In genomic region chr19:470701-471100, GRCh38 we compare ENCODE assay signal across 30 cellular contexts. TPM values are rescaled to one million over a fixed set of nuclear protein-coding genes. Genes with fewer than 3 reads are reported as not detected.
"Had no signal": no experiment of that assay in that cellular context is flagged by ENCODE, and none has a peak within 500 bp of the region (broad histone marks: within the 10 kb centered on the region; RNA-seq: fewer than 3 reads in every experiment).

No MANE protein-coding gene starts in this region.

- H3K9me3 ChIP-seq: body of pancreas, heart right ventricle had no signal

- ATAC-seq: activated CD4-positive, CD25-positive, alpha-beta regulatory T cell treated with anti-CD3 and anti-CD28 coated beads, Interleukin-2, amount 50 U/mL, for 24 hours; activated CD8-positive, alpha-beta T cell treated with anti-CD3 and anti-CD28 coated beads for 36 hours; activated T-cell treated with anti-CD3 and anti-CD28 coated beads, Interleukin-2, amount 50 U/mL, for 4 hours; activated T-helper 17 cell treated with anti-CD3 and anti-CD28 coated beads, Interleukin-2, amount 50 U/mL, for 72 hours; body of pancreas; effector memory CD8-positive, alpha-beta T cell; esophagus mucosa; heart right ventricle; T-helper 17 cell had no signal

- H3K27ac ChIP-seq: body of pancreas, heart right ventricle, WERI-Rb-1 had no signal

- H3K27ac Mint-ChIP-seq: activated B cell treated with CpG ODN at 0.5 μM for 24 hours; activated CD8-positive, alpha-beta T cell treated with anti-CD3 and anti-CD28 coated beads for 36 hours; activated naive CD8-positive, alpha-beta T cell; activated T-helper 17 cell treated with anti-CD3 and anti-CD28 coated beads, Interleukin-2, amount 50 U/mL, for 72 hours; effector memory CD8-positive, alpha-beta T cell; T-helper 17 cell; T-helper 2 cell treated with Interferon-gamma antibody and Interleukin-4, amounts not matched to agents 5 μg/mL and 100 μg/mL, for 36 hours had no signal

- H3K27me3 Mint-ChIP-seq: activated CD8-positive, alpha-beta T cell treated with anti-CD3 and anti-CD28 coated beads for 36 hours; activated naive CD8-positive, alpha-beta T cell had no signal

- H3K36me3 Mint-ChIP-seq: activated naive CD8-positive, alpha-beta T cell had no signal

- H3K9me3 Mint-ChIP-seq: activated B cell treated with CpG ODN at 0.5 μM for 24 hours; activated CD8-positive, alpha-beta T cell treated with anti-CD3 and anti-CD28 coated beads for 36 hours; activated T-cell treated with anti-CD3 and anti-CD28 coated beads, Interleukin-2, amount 50 U/mL, for 4 hours; activated T-helper 17 cell treated with anti-CD3 and anti-CD28 coated beads, Interleukin-2, amount 50 U/mL, for 72 hours; effector memory CD8-positive, alpha-beta T cell; T-helper 2 cell treated with Interferon-gamma antibody and Interleukin-4, amounts not matched to agents 5 μg/mL and 100 μg/mL, for 36 hours had no signal

- H3K4me1 ChIP-seq: body of pancreas had no signal

- H3K4me3 Mint-ChIP-seq: activated B cell treated with CpG ODN at 0.5 μM for 24 hours; activated CD8-positive, alpha-beta T cell treated with anti-CD3 and anti-CD28 coated beads for 36 hours; activated naive CD8-positive, alpha-beta T cell; activated T-cell treated with anti-CD3 and anti-CD28 coated beads, Interleukin-2, amount 50 U/mL, for 4 hours; activated T-helper 17 cell treated with anti-CD3 and anti-CD28 coated beads, Interleukin-2, amount 50 U/mL, for 72 hours; effector memory CD8-positive, alpha-beta T cell; T-helper 17 cell; T-helper 2 cell treated with Interferon-gamma antibody and Interleukin-4, amounts not matched to agents 5 μg/mL and 100 μg/mL, for 36 hours had no signal

- H3K4me3 ChIP-seq: body of pancreas, heart right ventricle had no signal

- H3K36me3 ChIP-seq: heart right ventricle, WERI-Rb-1 had no signal

- DNase-seq: activated B cell treated with CpG ODN at 0.5 μM for 24 hours; activated CD4-positive, alpha-beta T cell treated with anti-CD3 and anti-CD28 coated beads for 48 hours; activated CD4-positive, alpha-beta T cell treated with anti-CD3 and anti-CD28 coated beads, Interleukin-2, amount 50 U/mL, for 1 hour; activated CD4-positive, alpha-beta T cell treated with anti-CD3 and anti-CD28 coated beads, Interleukin-2, amount 50 U/mL, for 48 hours; activated CD8-positive, alpha-beta memory T cell treated with anti-CD3 and anti-CD28 coated beads for 24 hours; activated CD8-positive, alpha-beta T cell treated with anti-CD3 and anti-CD28 coated beads for 36 hours; activated effector memory CD4-positive, alpha-beta T cell treated with Interleukin-2 at 50 U/mL for 16 hours; activated gamma-delta T cell treated with Interleukin-2 at 50 U/mL for 16 hours; activated naive CD4-positive, alpha-beta T cell treated with anti-CD3 and anti-CD28 coated beads, Interleukin-2, amount 50 U/mL, for 16 hours; activated naive CD4-positive, alpha-beta T cell treated with Interleukin-2 at 50 U/mL for 16 hours; activated T-cell treated with anti-CD3 and anti-CD28 coated beads, Interleukin-2, amount 50 U/mL, for 4 hours; amniotic stem cell; anterior cingulate cortex; body of pancreas; caudate nucleus; cortex of kidney; dermis blood vessel endothelial cell; effector CD4-positive, alpha-beta T cell; effector memory CD8-positive, alpha-beta T cell; foreskin fibroblast; heart right ventricle; T-helper 1 cell; T-helper 17 cell; T1000; WERI-Rb-1 had no signal

- H3K4me1 Mint-ChIP-seq: activated B cell treated with CpG ODN at 0.5 μM for 24 hours; activated T-helper 17 cell treated with anti-CD3 and anti-CD28 coated beads, Interleukin-2, amount 50 U/mL, for 72 hours had no signal

- H3K27me3 ChIP-seq: body of pancreas had no signal

RNA-seq across cellular contexts. Expression of gene SHC2, which starts 9.9 kb away (rescaled TPM):
- total RNA-seq: activated B cell treated with CpG ODN at 0.5 μM for 24 hours, T-helper 17 cell had no signal
